31 cellular contexts compared by ENCODE assay signal in the genomic region with DNA sequence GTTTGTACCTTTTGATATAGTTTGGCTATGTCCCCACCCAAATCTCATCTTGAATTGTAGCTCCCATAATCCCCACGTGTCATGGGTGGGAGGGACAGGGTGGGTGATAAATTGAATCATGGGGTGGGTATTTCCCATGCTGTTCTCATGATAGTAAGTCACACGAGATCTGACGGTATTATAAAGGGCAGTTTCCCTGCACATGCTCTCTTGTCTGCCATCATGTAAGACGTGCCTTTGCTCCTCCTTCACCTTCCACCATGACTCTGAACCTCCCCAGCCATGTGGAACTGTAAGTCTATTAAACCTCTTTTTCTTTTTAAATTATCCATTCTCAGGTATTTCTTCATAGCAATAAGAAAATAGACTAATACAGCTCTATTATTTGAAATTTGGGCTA.
A peak's percentile ranks its signal among the peaks of the same experiment; 100 is the strongest.
DNase-seq lines count a peak whose midpoint lies in the region; ATAC-seq, FAIRE-seq and TF ChIP-seq lines count a peak whose summit lies in the region.
"Had no signal": no experiment of that assay in that cellular context is flagged by ENCODE, and none has a peak within 500 bp of the region (broad histone marks: within the 10 kb centered on the region; RNA-seq: fewer than 3 reads in every experiment).

No MANE protein-coding gene starts in this region.

- in situ Hi-C loops in K562 (cut with MboI): no loop called here

- H3K27me3 ChIP-seq in Karpas-422 (ENCODE audit: low read length) (no peaks in the 10 kb centered on the region), K562 (ENCODE audit: control insufficient read depth in 2 of 2, insufficient read depth in 2 of 2, low read length in 2 of 2) (no peaks in the 10 kb centered on the region)
- H3K27me3 ChIP-seq: BE2C; BLaER1; BLaER1 treated with 17β-estradiol and CSF1 and Interleukin-3, amounts not matched to agents 10 nM and 100 nM had no signal

- H3K9me3 ChIP-seq in Karpas-422 (ENCODE audit: low read length) (no peaks in the 10 kb centered on the region; the same call in 1 of the 2 replicates), K562 (replicated peaks; ENCODE audit: control insufficient read depth, insufficient read depth, low read depth, low read length) (no peaks in the 10 kb centered on the region; the same call in 1 of the 2 replicates)
- H3K9me3 ChIP-seq: A549, BE2C, BLaER1 had no signal

- no peak for TF ChIP-seq CTCF in K562 (IDR thresholded peaks at IDR 0.05 in 2 of 3, conservative IDR thresholded peaks at IDR 0.05 in 1 of 3; ENCODE audit: insufficient read depth in 2 of 3, low read depth in 1 of 3, low read length in 3 of 3)

- no peak for TF ChIP-seq POLR2A in K562 (conservative IDR thresholded peaks at IDR 0.05)

- CTCF ChIA-PET in K562 (lab: Yijun Ruan, JAX; ENCODE audit: low intra/inter-chr PET ratio): no interaction called here

- H3K36me3 ChIP-seq in Karpas-422 (ENCODE audit: insufficient read depth, low read length): no peaks in the 10 kb centered on the region
- no peaks in the 10 kb centered on the region for H3K36me3 ChIP-seq in K562 (ENCODE audit: control insufficient read depth, insufficient read depth, low read length)
- H3K36me3 ChIP-seq: BE2C; BLaER1; BLaER1 treated with 17β-estradiol and CSF1 and Interleukin-3, amounts not matched to agents 10 nM and 100 nM had no signal

- H3K9ac ChIP-seq in Karpas-422 (ENCODE audit: low read length) (no peak overlapping the region), K562 (ENCODE audit: insufficient read depth in 1 of 2, low read depth in 2 of 2, low read length in 2 of 2) (no peak overlapping the region)
- H3K9ac ChIP-seq: BLaER1; BLaER1 treated with 17β-estradiol and CSF1 and Interleukin-3, amounts not matched to agents 10 nM and 100 nM had no signal

- TF ChIP-seq EP300 in K562 (IDR thresholded peaks at IDR 0.05; ENCODE audit: low read length): no peak

- no peak overlapping the region for H2AFZ ChIP-seq in Karpas-422 (ENCODE audit: low read length)
- H2AFZ ChIP-seq in K562 (ENCODE audit: low read depth, low read length): no peak overlapping the region

- no TSS peak for BruUV-seq in K562 (replicated peaks; lab: Mats Ljungman, UMichigan)

- no peak for FAIRE-seq in K562 (lab: Jason Lieb, UNC)
- FAIRE-seq: A204.1, A549, D721Med had no signal

- DNase-seq in Karpas-422 (peak; percentile 11), K562 (ENCODE audit: extremely low read depth in 1 of 4, low spot score in 3 of 4) (no peak), D341Med (ENCODE audit: low spot score) (no peak), hippocampal formation (lab: John Stamatoyannopoulos, UW) (no peak)
- DNase-seq: 8988T; ACHN; AML-193; BE2C; C1 segment of cervical spinal cord; Caco-2; Calu3; CD4-positive, alpha-beta memory T cell; CD4-positive, alpha-beta T cell; CD4-positive, CD25-positive, alpha-beta regulatory T cell; CD8-positive, alpha-beta memory T cell; CD8-positive, alpha-beta T cell; COR-L47; DMS 273 treated with DMSO at 0.1 percent for 48 hours; DMS153; DMS53; DMS79; DMS79 treated with DMSO at 0.1 percent for 48 hours; DND-41; EL had no signal

- H3K27ac ChIP-seq in Karpas-422 (ENCODE audit: low read length) (no peak overlapping the region), K562 (ENCODE audit: extremely low read depth, low read depth, low read length) (no peak overlapping the region)
- H3K27ac ChIP-seq: 22Rv1; A549; BLaER1; BLaER1 treated with 17β-estradiol and CSF1 and Interleukin-3, amounts not matched to agents 10 nM and 100 nM; C4-2B had no signal

- intact Hi-C loops in K562 (cut with micrococcal nuclease): no loop called here

- no peaks in the 10 kb centered on the region for H3K9me1 ChIP-seq in K562 (ENCODE audit: control insufficient read depth, insufficient read depth, low read length)

- H3K4me3 ChIP-seq in Karpas-422 (ENCODE audit: low read length) (no peak overlapping the region), K562 (no peak overlapping the region)
- H3K4me3 ChIP-seq: A549; BLaER1; BLaER1 treated with 17β-estradiol and CSF1 and Interleukin-3, amounts not matched to agents 10 nM and 100 nM had no signal

- TF ChIP-seq RAD21 in K562 (CRISPR knock-in tag; conservative IDR thresholded peaks at IDR 0.05 in 1 of 2, IDR thresholded peaks at IDR 0.05 in 1 of 2): no peak

- no peak for ATAC-seq in K562
- ATAC-seq: A549; CD8-positive, alpha-beta T cell had no signal

- 0% methylated on average over 4 of the region's 4 CpGs for WGBS in K562 (ENCODE audit: insufficient coverage, low coverage, missing lambda C conversion rate)

- H3K4me2 ChIP-seq in Karpas-422 (ENCODE audit: low read depth, low read length, poor library complexity, severe bottlenecking) (no peak overlapping the region), K562 (ENCODE audit: insufficient read depth, low read length) (no peak overlapping the region)
- H3K4me2 ChIP-seq: A549; BLaER1; BLaER1 treated with 17β-estradiol and CSF1 and Interleukin-3, amounts not matched to agents 10 nM and 100 nM had no signal

- H4K20me1 ChIP-seq in Karpas-422 (ENCODE audit: insufficient read depth, low read depth, low read length) (no peaks in the 10 kb centered on the region), K562 (replicated peaks; ENCODE audit: control insufficient read depth, insufficient read depth, low read length) (no peaks in the 10 kb centered on the region)
- H4K20me1 ChIP-seq: BLaER1; BLaER1 treated with 17β-estradiol and CSF1 and Interleukin-3, amounts not matched to agents 10 nM and 100 nM had no signal

- no peaks in the 10 kb centered on the region for H3K9me2 ChIP-seq in Karpas-422 (replicated peaks; ENCODE audit: insufficient read depth, low read length)

- POLR2A ChIA-PET in K562 (lab: Yijun Ruan, JAX): no interaction called here

- H3K4me1 ChIP-seq in Karpas-422 (ENCODE audit: low read length) (no peaks in the 10 kb centered on the region), K562 (replicated peaks in 1 of 2; ENCODE audit: control insufficient read depth in 2 of 2, insufficient read depth in 2 of 2, low read length in 2 of 2) (no peaks in the 10 kb centered on the region)
- H3K4me1 ChIP-seq: A549; BE2C; BLaER1; BLaER1 treated with 17β-estradiol and CSF1 and Interleukin-3, amounts not matched to agents 10 nM and 100 nM; Caco-2 had no signal

- H3K79me2 ChIP-seq in Karpas-422 (ENCODE audit: low read length) (no peaks in the 10 kb centered on the region), K562 (ENCODE audit: control insufficient read depth, insufficient read depth, low read length) (no peaks in the 10 kb centered on the region)

TF ChIP-seq in K562, 482 proteins besides CTCF, POLR2A, EP300 and RAD21:
- peak; percentile 96 for TF ChIP-seq ZNF431 (CRISPR knock-in tag; IDR thresholded peaks at IDR 0.05)
- no peak for TF ChIP-seq FOXA1 (IDR thresholded peaks at IDR 0.05; ENCODE audit: borderline replicate concordance)
